ENCODE assay signal across 1 cellular context in genomic region chr14:90274808-90275454, GRCh38.
TF ChIP-seq lines count a peak whose summit lies in the region.

No MANE protein-coding gene starts in this region.

TF ChIP-seq in HepG2, 621 proteins besides CTCF, POLR2A, EP300 and RAD21:
- TF ChIP-seq POLR2AphosphoS5 (IDR thresholded peaks at IDR 0.05; ENCODE audit: low read depth, low read length) = 0 out of 2 replicates have a peak, but pooled peaks have one; percentile 13
- no peak for TF ChIP-seq CHD2 (IDR thresholded peaks at IDR 0.05; ENCODE audit: low read depth, low read length)
